In genomic region chr11:43556892-43557291, GRCh38 we compare ENCODE assay signal across 1 cellular context.
TF ChIP-seq lines count a peak whose summit lies in the region.

No MANE protein-coding gene starts in this region.

TF ChIP-seq in H1, 55 proteins besides CTCF, POLR2A, EP300 and RAD21 (continued from another document):
- TF ChIP-seq KDM4A (IDR thresholded peaks at IDR 0.05; ENCODE audit: low read depth, low read length, severe bottlenecking) (no peak), SIX5 (IDR thresholded peaks at IDR 0.05; ENCODE audit: low read depth, low read length) (no peak), SAP30 (IDR thresholded peaks at IDR 0.05; ENCODE audit: insufficient read depth, insufficient replicate concordance, low read length) (no peak)
